18 cellular contexts compared by ENCODE assay signal in genomic region chr4:123877561-123877960, GRCh38.
"Had no signal": no experiment of that assay in that cellular context is flagged by ENCODE, and none has a peak within 500 bp of the region (broad histone marks: within the 10 kb centered on the region; RNA-seq: fewer than 3 reads in every experiment).

No MANE protein-coding gene starts in this region.

- H3K4me1 ChIP-seq: gastroesophageal sphincter, transverse colon, vagina had no signal

- ATAC-seq: activated CD8-positive, alpha-beta memory T cell treated with anti-CD3 and anti-CD28 coated beads, Interleukin-2, amount 10 ng/mL, durations not matched to agents 7 days and 5 days; activated naive CD8-positive, alpha-beta T cell treated with anti-CD3 and anti-CD28 coated beads, Interleukin-2, amount 50 U/mL, for 24 hours; gastroesophageal sphincter; natural killer cell treated with Interleukin-12 subunit alpha and Interleukin-12 subunit beta and Interleukin-15 and Interleukin-18, amount 100 ng/mL, for 72 hours had no signal

- H3K27me3 ChIP-seq: gastroesophageal sphincter, transverse colon, vagina had no signal

- H3K27ac ChIP-seq: skin epidermis, transverse colon, vagina had no signal

- H3K9me3 ChIP-seq: gastroesophageal sphincter, transverse colon, vagina had no signal

- H3K4me3 ChIP-seq: gastroesophageal sphincter, skin epidermis, transverse colon, vagina had no signal

- DNase-seq: activated CD4-positive, alpha-beta T cell treated with anti-CD3 and anti-CD28 coated beads for 1 hour; activated CD4-positive, alpha-beta T cell treated with anti-CD3 and anti-CD28 coated beads, Interleukin-2, amount 50 U/mL, for 4 hours; activated CD8-positive, alpha-beta memory T cell treated with anti-CD3 and anti-CD28 coated beads, Interleukin-2, amount 10 ng/mL, durations not matched to agents 7 days and 5 days; activated naive CD4-positive, alpha-beta T cell treated with anti-CD3 and anti-CD28 coated beads for 36 hours; activated naive CD8-positive, alpha-beta T cell treated with anti-CD3 and anti-CD28 coated beads, Interleukin-2, amount 50 U/mL, for 24 hours; activated T-cell treated with anti-CD3 and anti-CD28 coated beads, Interleukin-2, amount 50 U/mL, for 1 hour; effector CD8-positive, alpha-beta T cell; mesendoderm; nucleus accumbens; stimulated activated CD4-positive, alpha-beta T cell treated with anti-CD3 and anti-CD28 coated beads, Interleukin-4, amount 100 ng/mL, for 24 hours; stimulated activated naive CD4-positive, alpha-beta T cell; substantia nigra; T-helper 9 cell; transverse colon had no signal

- H3K36me3 ChIP-seq: gastroesophageal sphincter, transverse colon, vagina had no signal
